8 cellular contexts compared by ENCODE assay signal in genomic region chr9:89311346-89312153, GRCh38. TPM values are rescaled to one million over a fixed set of nuclear protein-coding genes. Genes with fewer than 3 reads are reported as not detected.
A peak's percentile ranks its signal among the peaks of the same experiment; 100 is the strongest.
DNase-seq lines count a peak whose midpoint lies in the region; ATAC-seq, FAIRE-seq and TF ChIP-seq lines count a peak whose summit lies in the region.

No MANE protein-coding gene starts in this region.

- POLR2A ChIA-PET in activated B cell treated with CpG ODN at 0.5 μM for 24 hours (lab: Charles Lee) = interaction anchor here (1.9 kb wide), 1 partner anchor 211 kb away, joined by 9 read pairs; no protein-coding TSS in a partner anchor

- H3K4me3 Mint-ChIP-seq in activated B cell treated with CpG ODN at 0.5 μM for 24 hours (peak overlapping the region; percentile 96), progenitor cell of endocrine pancreas (ENCODE audit: low read depth) (peak overlapping the region; percentile 97)

- H3K4me1 Mint-ChIP-seq in activated B cell treated with CpG ODN at 0.5 μM for 24 hours = peaks cover 48% of the 10 kb centered on the region
- peaks cover 32% of the 10 kb centered on the region for H3K4me1 Mint-ChIP-seq in progenitor cell of endocrine pancreas (ENCODE audit: low read depth)

- peak overlapping the region; percentile 99 for H3K27ac Mint-ChIP-seq in activated B cell treated with CpG ODN at 0.5 μM for 24 hours
- peak overlapping the region; percentile 100 for H3K27ac Mint-ChIP-seq in progenitor cell of endocrine pancreas

- CTCF ChIA-PET in activated B cell treated with CpG ODN at 0.5 μM for 24 hours (lab: Charles Lee) = no interaction called here

- peak overlapping the region; percentile 98 for H3K9ac ChIP-seq in ES-I3 (ENCODE audit: low read depth, low read length)

- TF ChIP-seq CTCF in activated B cell treated with CpG ODN at 0.5 μM for 24 hours (IDR thresholded peaks at IDR 0.05) = no peak
- no peak for TF ChIP-seq CTCF in progenitor cell of endocrine pancreas (IDR thresholded peaks at IDR 0.05; ENCODE audit: unreplicated experiment)
- no peak for TF ChIP-seq CTCF in D721Med (IDR thresholded peaks at IDR 0.05; ENCODE audit: insufficient read depth, missing control alignments)

- no peaks in the 10 kb centered on the region for H3K9me3 ChIP-seq in ES-I3 (ENCODE audit: control insufficient read depth, insufficient read depth, low read length)

- H3K4me1 ChIP-seq in ES-I3 (ENCODE audit: insufficient read depth, low read length) = peaks cover 7% of the 10 kb centered on the region

- intact Hi-C loops in activated B cell treated with CpG ODN at 0.5 μM for 24 hours (cut with micrococcal nuclease) = loop anchor here (2.0 to 10.0 kb wide), 3 partner anchors 89 to 1493 kb away; partner anchors contain the start of gene SYK

- H3K27me3 Mint-ChIP-seq in activated B cell treated with CpG ODN at 0.5 μM for 24 hours = no peaks in the 10 kb centered on the region
- no peaks in the 10 kb centered on the region for H3K27me3 Mint-ChIP-seq in progenitor cell of endocrine pancreas

- DNase-seq in activated B cell treated with CpG ODN at 0.5 μM for 24 hours = no peak
- peak; percentile 33 for DNase-seq in glomerular visceral epithelial cell (ENCODE audit: extremely low spot score)
- peak; percentile 37 for DNase-seq in progenitor cell of endocrine pancreas (ENCODE audit: low spot score, unreplicated experiment)
- DNase-seq in RPMI8226 = no peak
- no peak for DNase-seq in D721Med (ENCODE audit: insufficient read length, low spot score)
- DNase-seq in NCI-H524 treated with DMSO at 0.1 percent for 48 hours (lab: John Stamatoyannopoulos, UW) = no peak

- peaks cover 32% of the 10 kb centered on the region for H3K36me3 Mint-ChIP-seq in activated B cell treated with CpG ODN at 0.5 μM for 24 hours (ENCODE audit: low read depth)
- H3K36me3 Mint-ChIP-seq in progenitor cell of endocrine pancreas (ENCODE audit: insufficient read depth) = peaks cover 4% of the 10 kb centered on the region

- peak; percentile 9 for ATAC-seq in HG02973 (IDR thresholded peaks at IDR 0.05; ENCODE audit: unreplicated experiment)
- peak; percentile 6 for ATAC-seq in activated B cell treated with CpG ODN at 0.5 μM for 24 hours (ENCODE audit: low read depth)

- H3K36me3 ChIP-seq in ES-I3 (ENCODE audit: insufficient read depth, low read length) = peaks cover 3% of the 10 kb centered on the region; the same call in 1 of the 2 replicates

- FAIRE-seq in D721Med (lab: Jason Lieb, UNC) = no peak

- H3K9me3 Mint-ChIP-seq in activated B cell treated with CpG ODN at 0.5 μM for 24 hours (no peaks in the 10 kb centered on the region), progenitor cell of endocrine pancreas (ENCODE audit: low read depth) (no peaks in the 10 kb centered on the region)

RNA-seq across cellular contexts. Expression of gene CKS2, which starts 0.6 kb away (rescaled TPM):
- total RNA-seq in activated B cell treated with CpG ODN at 0.5 μM for 24 hours = 23.7 and 23.9 TPM in 2 replicates
- 98.7 and 99.1 TPM in 2 replicates for total RNA-seq in progenitor cell of endocrine pancreas

RNA-seq across cellular contexts. Expression of gene SECISBP2, which starts 6.8 kb away (rescaled TPM):
- total RNA-seq in activated B cell treated with CpG ODN at 0.5 μM for 24 hours (81.5 and 97.1 TPM in 2 replicates), progenitor cell of endocrine pancreas (73.5 and 75.7 TPM in 2 replicates)

Comparison
In these comparisons a context has a peak if more than half of its experiments do, and no peak if none do; other contexts are left out.
1. DNase-seq: peak in glomerular visceral epithelial cell (single experiment) and progenitor cell of endocrine pancreas (single experiment); none in activated B cell treated with CpG ODN at 0.5 μM for 24 hours (single experiment), RPMI8226 (single experiment), D721Med (single experiment) and NCI-H524 treated with DMSO at 0.1 percent for 48 hours (single experiment).